ENCODE assay signal across 1 cellular context in the genomic region with DNA sequence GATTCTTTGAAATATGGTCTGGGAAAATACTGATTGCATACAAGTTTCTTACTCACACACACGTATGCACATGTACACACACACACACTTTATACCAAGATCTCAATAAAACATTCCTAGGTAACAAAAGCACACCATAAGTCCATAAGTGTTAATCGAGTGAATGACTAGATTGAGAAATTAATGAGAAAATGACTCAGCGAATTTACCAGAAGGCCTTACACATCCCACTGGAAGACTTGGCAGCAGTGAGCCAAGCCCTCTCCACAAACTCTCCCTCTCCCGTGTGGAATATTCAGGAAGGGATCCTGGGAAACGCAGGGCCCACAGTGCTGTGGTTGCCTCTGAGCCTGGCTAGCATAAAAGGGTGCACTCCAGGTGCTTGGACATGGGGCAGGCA.
TF ChIP-seq lines count a peak whose summit lies in the region.

No MANE protein-coding gene starts in this region.

TF ChIP-seq in K562, 482 proteins besides CTCF, POLR2A, EP300 and RAD21 (continued from another document):
- TF ChIP-seq, protein P1, sequence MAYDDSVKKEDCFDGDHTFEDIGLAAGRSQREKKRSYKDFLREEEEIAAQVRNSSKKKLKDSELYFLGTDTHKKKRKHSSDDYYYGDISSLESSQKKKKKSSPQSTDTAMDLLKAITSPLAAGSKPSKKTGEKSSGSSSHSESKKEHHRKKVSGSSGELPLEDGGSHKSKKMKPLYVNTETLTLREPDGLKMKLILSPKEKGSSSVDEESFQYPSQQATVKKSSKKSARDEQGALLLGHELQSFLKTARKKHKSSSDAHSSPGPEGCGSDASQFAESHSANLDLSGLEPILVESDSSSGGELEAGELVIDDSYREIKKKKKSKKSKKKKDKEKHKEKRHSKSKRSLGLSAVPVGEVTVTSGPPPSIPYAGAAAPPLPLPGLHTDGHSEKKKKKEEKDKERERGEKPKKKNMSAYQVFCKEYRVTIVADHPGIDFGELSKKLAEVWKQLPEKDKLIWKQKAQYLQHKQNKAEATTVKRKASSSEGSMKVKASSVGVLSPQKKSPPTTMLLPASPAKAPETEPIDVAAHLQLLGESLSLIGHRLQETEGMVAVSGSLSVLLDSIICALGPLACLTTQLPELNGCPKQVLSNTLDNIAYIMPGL (CRISPR knock-in tag; IDR thresholded peaks at IDR 0.05): no peak
- no peak for TF ChIP-seq HNRNPLL (IDR thresholded peaks at IDR 0.05; ENCODE audit: low read depth, low read length, poor library complexity, severe bottlenecking)
- no peak for TF ChIP-seq SUPT5H (IDR thresholded peaks at IDR 0.05)
- TF ChIP-seq XRCC3 (IDR thresholded peaks at IDR 0.05): no peak
- no peak for TF ChIP-seq ZNF583 (CRISPR knock-in tag; IDR thresholded peaks at IDR 0.05)
- TF ChIP-seq, protein P2, sequence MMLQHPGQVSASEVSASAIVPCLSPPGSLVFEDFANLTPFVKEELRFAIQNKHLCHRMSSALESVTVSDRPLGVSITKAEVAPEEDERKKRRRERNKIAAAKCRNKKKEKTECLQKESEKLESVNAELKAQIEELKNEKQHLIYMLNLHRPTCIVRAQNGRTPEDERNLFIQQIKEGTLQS (IDR thresholded peaks at IDR 0.05): no peak
- TF ChIP-seq, protein P2 (CRISPR knock-in tag; conservative IDR thresholded peaks at IDR 0.05): no peak
- no peak for TF ChIP-seq GATAD2A (IDR thresholded peaks at IDR 0.05)
- no peak for TF ChIP-seq ARNT (IDR thresholded peaks at IDR 0.05)
- TF ChIP-seq EWSR1 (IDR thresholded peaks at IDR 0.05; ENCODE audit: borderline replicate concordance, low read depth, partially characterized antibody): no peak
- no peak for TF ChIP-seq HNRNPL (IDR thresholded peaks at IDR 0.05; ENCODE audit: low read depth, low read length)
- TF ChIP-seq MAFK (IDR thresholded peaks at IDR 0.05; ENCODE audit: low read length): peak; percentile 61; the same call in 1 of the 2 replicates
- no peak for TF ChIP-seq ZNF507 (tag; conservative IDR thresholded peaks at IDR 0.05)
- peak; percentile 89 for TF ChIP-seq ZNF316 (IDR thresholded peaks at IDR 0.05)
- no peak for TF ChIP-seq CBFA2T3 (IDR thresholded peaks at IDR 0.05)
- peak; percentile 75 for TF ChIP-seq MAFF (IDR thresholded peaks at IDR 0.05; ENCODE audit: low read length)
- no peak for TF ChIP-seq ILK (tag; IDR thresholded peaks at IDR 0.05; ENCODE audit: borderline replicate concordance, low read depth)
- TF ChIP-seq IRF2 (CRISPR knock-in tag; IDR thresholded peaks at IDR 0.05): no peak
- TF ChIP-seq POLR3A (IDR thresholded peaks at IDR 0.05; ENCODE audit: borderline replicate concordance, extremely low read depth, insufficient read depth, insufficient read length): no peak
- TF ChIP-seq TEAD4 (IDR thresholded peaks at IDR 0.05; ENCODE audit: low read length): no peak
- TF ChIP-seq TEAD4 (CRISPR knock-in tag; IDR thresholded peaks at IDR 0.05; ENCODE audit: borderline replicate concordance): no peak
- TF ChIP-seq, protein P3, sequence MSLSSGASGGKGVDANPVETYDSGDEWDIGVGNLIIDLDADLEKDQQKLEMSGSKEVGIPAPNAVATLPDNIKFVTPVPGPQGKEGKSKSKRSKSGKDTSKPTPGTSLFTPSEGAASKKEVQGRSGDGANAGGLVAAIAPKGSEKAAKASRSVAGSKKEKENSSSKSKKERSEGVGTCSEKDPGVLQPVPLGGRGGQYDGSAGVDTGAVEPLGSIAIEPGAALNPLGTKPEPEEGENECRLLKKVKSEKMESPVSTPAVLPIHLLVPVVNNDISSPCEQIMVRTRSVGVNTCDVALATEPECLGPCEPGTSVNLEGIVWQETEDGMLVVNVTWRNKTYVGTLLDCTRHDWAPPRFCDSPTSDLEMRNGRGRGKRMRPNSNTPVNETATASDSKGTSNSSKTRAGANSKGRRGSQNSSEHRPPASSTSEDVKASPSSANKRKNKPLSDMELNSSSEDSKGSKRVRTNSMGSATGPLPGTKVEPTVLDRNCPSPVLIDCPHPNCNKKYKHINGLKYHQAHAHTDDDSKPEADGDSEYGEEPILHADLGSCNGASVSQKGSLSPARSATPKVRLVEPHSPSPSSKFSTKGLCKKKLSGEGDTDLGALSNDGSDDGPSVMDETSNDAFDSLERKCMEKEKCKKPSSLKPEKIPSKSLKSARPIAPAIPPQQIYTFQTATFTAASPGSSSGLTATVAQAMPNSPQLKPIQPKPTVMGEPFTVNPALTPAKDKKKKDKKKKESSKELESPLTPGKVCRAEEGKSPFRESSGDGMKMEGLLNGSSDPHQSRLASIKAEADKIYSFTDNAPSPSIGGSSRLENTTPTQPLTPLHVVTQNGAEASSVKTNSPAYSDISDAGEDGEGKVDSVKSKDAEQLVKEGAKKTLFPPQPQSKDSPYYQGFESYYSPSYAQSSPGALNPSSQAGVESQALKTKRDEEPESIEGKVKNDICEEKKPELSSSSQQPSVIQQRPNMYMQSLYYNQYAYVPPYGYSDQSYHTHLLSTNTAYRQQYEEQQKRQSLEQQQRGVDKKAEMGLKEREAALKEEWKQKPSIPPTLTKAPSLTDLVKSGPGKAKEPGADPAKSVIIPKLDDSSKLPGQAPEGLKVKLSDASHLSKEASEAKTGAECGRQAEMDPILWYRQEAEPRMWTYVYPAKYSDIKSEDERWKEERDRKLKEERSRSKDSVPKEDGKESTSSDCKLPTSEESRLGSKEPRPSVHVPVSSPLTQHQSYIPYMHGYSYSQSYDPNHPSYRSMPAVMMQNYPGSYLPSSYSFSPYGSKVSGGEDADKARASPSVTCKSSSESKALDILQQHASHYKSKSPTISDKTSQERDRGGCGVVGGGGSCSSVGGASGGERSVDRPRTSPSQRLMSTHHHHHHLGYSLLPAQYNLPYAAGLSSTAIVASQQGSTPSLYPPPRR (CRISPR knock-in tag; IDR thresholded peaks at IDR 0.05; ENCODE audit: borderline replicate concordance): no peak
- peak; percentile 82 for TF ChIP-seq NFE2 (IDR thresholded peaks at IDR 0.05; ENCODE audit: low read depth)
- no peak for TF ChIP-seq ADNP (tag; IDR thresholded peaks at IDR 0.05)
- TF ChIP-seq ZNF12 (CRISPR knock-in tag; IDR thresholded peaks at IDR 0.05): no peak
- TF ChIP-seq NFIX (CRISPR knock-in tag; IDR thresholded peaks at IDR 0.05; ENCODE audit: low read depth): no peak
- TF ChIP-seq POLR2AphosphoS2 (IDR thresholded peaks at IDR 0.05; ENCODE audit: low read length): no peak
- peak; percentile 92 for TF ChIP-seq MAFG (tag; conservative IDR thresholded peaks at IDR 0.05)
TF ChIP-seq in K562: peak in this region for 8.
